Comparison of ENCODE assay signal across 9 cellular contexts in the genomic region with DNA sequence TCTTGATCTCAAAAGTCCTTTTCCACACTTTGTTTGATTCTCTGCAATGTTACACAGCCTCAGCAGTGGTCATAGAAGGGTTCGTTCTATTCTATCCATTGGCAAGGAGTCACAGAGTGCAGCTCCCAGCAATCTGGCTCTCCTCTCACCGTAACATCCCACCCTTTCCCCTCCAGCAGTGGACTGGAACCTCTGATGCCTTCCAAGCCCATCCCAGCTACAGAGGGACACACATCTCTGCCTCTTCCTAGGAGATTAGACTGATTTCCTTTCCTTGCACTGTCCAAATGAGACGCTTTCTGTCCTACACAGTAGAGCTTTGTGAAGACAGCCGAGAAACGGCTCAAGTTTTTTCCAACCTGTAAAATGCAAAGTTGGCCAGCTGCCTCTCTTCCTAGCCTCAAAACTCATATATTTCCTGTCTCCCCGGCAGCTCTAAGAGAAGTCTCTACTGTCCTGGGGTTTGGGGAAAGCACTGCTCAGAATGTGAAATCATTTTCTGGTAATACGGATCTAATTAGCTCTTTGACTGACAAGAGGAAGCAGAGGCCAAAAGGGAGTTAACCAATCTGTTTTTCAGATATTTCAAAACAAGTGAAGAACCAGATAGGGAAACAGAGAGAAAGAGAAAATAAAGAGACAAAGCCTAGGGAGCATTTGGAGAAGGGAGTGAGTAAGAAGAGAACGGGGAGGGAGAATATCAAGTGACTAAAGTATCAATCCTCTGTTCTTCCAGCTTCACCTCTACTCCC. TPM values are rescaled to one million over a fixed set of nuclear protein-coding genes. Genes with fewer than 3 reads are reported as not detected.
DNase-seq lines count a peak whose midpoint lies in the region; ATAC-seq and TF ChIP-seq lines count a peak whose summit lies in the region.
"Had no signal": no experiment of that assay in that cellular context is flagged by ENCODE, and none has a peak within 500 bp of the region (broad histone marks: within the 10 kb centered on the region; RNA-seq: fewer than 3 reads in every experiment).

No MANE protein-coding gene starts in this region.

- DNase-seq in EH (ENCODE audit: low read depth) (peak; percentile 35), OCI-M1 (lab: John Stamatoyannopoulos, UW) (peak; percentile 65), esophagus muscularis mucosa (ENCODE audit: extremely low spot score) (no peak), DMS 273 (lab: John Stamatoyannopoulos, UW; ENCODE audit: unreplicated experiment) (no peak)

- no peaks in the 10 kb centered on the region for H3K9me3 ChIP-seq in esophagus muscularis mucosa

- intact Hi-C loops in esophagus muscularis mucosa (cut with DNase I) = no loop called here

- H3K4me1 ChIP-seq in esophagus muscularis mucosa (peaks cover 16 to 28% (median 19%) of the 10 kb centered on the region in 4 donors), rectal smooth muscle tissue (ENCODE audit: control insufficient read depth, insufficient read depth, low read length) (peaks cover 3% of the 10 kb centered on the region)

- H3K9ac ChIP-seq in rectal smooth muscle tissue (ENCODE audit: low read length) = no peak overlapping the region

- TF ChIP-seq POLR2A in esophagus muscularis mucosa (IDR thresholded peaks at IDR 0.05; ENCODE audit: low read depth) = no peak

- 26% methylated on average over 8 of the region's 8 CpGs for WGBS in esophagus muscularis mucosa

- no peak for TF ChIP-seq CTCF in esophagus muscularis mucosa (IDR thresholded peaks at IDR 0.05)

- no peaks in the 10 kb centered on the region for H3K36me3 ChIP-seq in esophagus muscularis mucosa
- no peaks in the 10 kb centered on the region for H3K36me3 ChIP-seq in rectal smooth muscle tissue (ENCODE audit: control insufficient read depth, insufficient read depth, low read length)

- H3K27me3 ChIP-seq in esophagus muscularis mucosa = peaks cover 0 to 3% (median 0%) of the 10 kb centered on the region in 4 donors
- H3K27me3 ChIP-seq in rectal smooth muscle tissue (ENCODE audit: control insufficient read depth, insufficient read depth, low read length) = no peaks in the 10 kb centered on the region

- peak overlapping the region; percentile 16 to 61 (median 44) for H3K27ac ChIP-seq in esophagus muscularis mucosa (replicated peaks in 1 of 4)
- H3K27ac ChIP-seq in rectal smooth muscle tissue (ENCODE audit: low read depth, low read length) = no peak overlapping the region
- H3K27ac ChIP-seq: VCaP had no signal

- H3K4me3 ChIP-seq in esophagus muscularis mucosa = peak overlapping the region; percentile 22 to 40 (median 30)
- H3K4me3 ChIP-seq in rectal smooth muscle tissue (ENCODE audit: low read length) = peak overlapping the region; percentile 14

- no peak for TF ChIP-seq EP300 in esophagus muscularis mucosa (IDR thresholded peaks at IDR 0.05)

- ATAC-seq in GM21381 (IDR thresholded peaks at IDR 0.05; ENCODE audit: unreplicated experiment) = no peak
- ATAC-seq in GM19395 (IDR thresholded peaks at IDR 0.05; ENCODE audit: unreplicated experiment) = no peak
- ATAC-seq in GM19452 (IDR thresholded peaks at IDR 0.05; ENCODE audit: unreplicated experiment) = no peak

RNA-seq across cellular contexts. Expression of gene NINJ2, which starts 0.5 kb away (rescaled TPM):
- total RNA-seq in esophagus muscularis mucosa = 10 to 100 TPM in 1 of 4 donors, 1 to 10 TPM in 3; 2.9 to 11.1 (median 7.1) TPM

Comparison
In these comparisons a context has a peak if more than half of its experiments do, and no peak if none do; other contexts are left out.
1. DNase-seq: peak in EH (single experiment) and OCI-M1 (single experiment); none in esophagus muscularis mucosa (single experiment) and DMS 273 (single experiment).